15 cellular contexts compared by ENCODE assay signal in the genomic region with DNA sequence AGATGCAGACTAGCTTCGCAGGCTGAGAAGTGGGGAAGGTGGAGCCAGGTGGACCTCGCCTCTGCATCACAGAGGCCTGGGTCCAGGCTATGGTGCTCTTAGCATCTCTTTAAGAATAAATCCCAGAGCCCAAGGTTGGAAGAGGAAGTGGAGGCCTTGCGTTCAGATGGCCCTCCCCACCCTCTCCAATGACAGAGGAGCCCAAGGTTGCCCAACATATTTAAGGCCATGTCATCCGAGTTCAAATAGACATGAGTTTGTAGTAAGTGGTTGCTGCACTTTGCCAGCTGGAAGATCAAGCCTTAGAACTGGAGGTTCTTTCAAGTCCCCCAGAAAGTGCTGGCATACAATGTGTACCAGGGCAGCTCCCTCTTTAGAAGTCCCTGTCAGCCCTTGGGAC. TPM values are rescaled to one million over a fixed set of nuclear protein-coding genes. Genes with fewer than 3 reads are reported as not detected.
"Had no signal": no experiment of that assay in that cellular context is flagged by ENCODE, and none has a peak within 500 bp of the region (broad histone marks: within the 10 kb centered on the region; RNA-seq: fewer than 3 reads in every experiment).

No MANE protein-coding gene starts in this region.

- H3K4me3 Mint-ChIP-seq: activated naive CD4-positive, alpha-beta T cell treated with anti-CD3 and anti-CD28 coated beads, Interleukin-2, amount 10 ng/mL, durations not matched to agents 7 days and 5 days; activated T-helper 17 cell treated with anti-CD3 and anti-CD28 coated beads, Interleukin-2, amount 50 U/mL, for 72 hours; natural killer cell treated with Interleukin-12 subunit alpha and Interleukin-12 subunit beta and Interleukin-15 and Interleukin-18, amount 100 ng/mL, for 72 hours; WTC11 had no signal

- H3K36me3 ChIP-seq: ovary had no signal

- H3K27ac Mint-ChIP-seq: activated naive CD4-positive, alpha-beta T cell treated with anti-CD3 and anti-CD28 coated beads, Interleukin-2, amount 10 ng/mL, durations not matched to agents 7 days and 5 days; activated T-helper 17 cell treated with anti-CD3 and anti-CD28 coated beads, Interleukin-2, amount 50 U/mL, for 72 hours; natural killer cell treated with Interleukin-12 subunit alpha and Interleukin-12 subunit beta and Interleukin-15 and Interleukin-18, amount 100 ng/mL, for 72 hours; WTC11 had no signal

- H3K4me1 Mint-ChIP-seq: activated naive CD4-positive, alpha-beta T cell treated with anti-CD3 and anti-CD28 coated beads, Interleukin-2, amount 10 ng/mL, durations not matched to agents 7 days and 5 days; activated T-helper 17 cell treated with anti-CD3 and anti-CD28 coated beads, Interleukin-2, amount 50 U/mL, for 72 hours had no signal

- H3K27ac ChIP-seq: heart left ventricle, ovary, stomach, thoracic aorta had no signal

- H3K27me3 Mint-ChIP-seq: activated naive CD4-positive, alpha-beta T cell treated with anti-CD3 and anti-CD28 coated beads, Interleukin-2, amount 10 ng/mL, durations not matched to agents 7 days and 5 days; activated T-helper 17 cell treated with anti-CD3 and anti-CD28 coated beads, Interleukin-2, amount 50 U/mL, for 72 hours; natural killer cell treated with Interleukin-12 subunit alpha and Interleukin-12 subunit beta and Interleukin-15 and Interleukin-18, amount 100 ng/mL, for 72 hours had no signal

- H3K36me3 Mint-ChIP-seq: activated naive CD4-positive, alpha-beta T cell treated with anti-CD3 and anti-CD28 coated beads, Interleukin-2, amount 10 ng/mL, durations not matched to agents 7 days and 5 days; natural killer cell treated with Interleukin-12 subunit alpha and Interleukin-12 subunit beta and Interleukin-15 and Interleukin-18, amount 100 ng/mL, for 72 hours; WTC11 had no signal

- DNase-seq: activated CD4-positive, alpha-beta T cell treated with anti-CD3 and anti-CD28 coated beads for 48 hours; activated naive CD4-positive, alpha-beta T cell treated with anti-CD3 and anti-CD28 coated beads, Interleukin-2, amount 10 ng/mL, durations not matched to agents 7 days and 5 days; foreskin melanocyte; ovary; stimulated activated CD4-positive, alpha-beta T cell treated with anti-CD3 and anti-CD28 coated beads, Interleukin-4, amount 100 ng/mL, for 1 hour; stimulated activated CD8-positive, alpha-beta memory T cell treated with anti-CD3 and anti-CD28 coated beads, Interleukin-4, amount 100 ng/mL, for 48 hours; stomach had no signal

- H3K27me3 ChIP-seq: heart left ventricle, ovary, stomach had no signal

- H3K9me3 ChIP-seq: heart left ventricle, ovary, stomach, thoracic aorta had no signal

- H3K9me3 Mint-ChIP-seq: activated naive CD4-positive, alpha-beta T cell treated with anti-CD3 and anti-CD28 coated beads, Interleukin-2, amount 10 ng/mL, durations not matched to agents 7 days and 5 days; activated T-helper 17 cell treated with anti-CD3 and anti-CD28 coated beads, Interleukin-2, amount 50 U/mL, for 72 hours; natural killer cell treated with Interleukin-12 subunit alpha and Interleukin-12 subunit beta and Interleukin-15 and Interleukin-18, amount 100 ng/mL, for 72 hours; WTC11 had no signal

- H3K4me3 ChIP-seq: heart left ventricle, ovary, stomach, thoracic aorta had no signal

- ATAC-seq: activated T-helper 17 cell treated with anti-CD3 and anti-CD28 coated beads, Interleukin-2, amount 50 U/mL, for 72 hours; natural killer cell treated with Interleukin-12 subunit alpha and Interleukin-12 subunit beta and Interleukin-15 and Interleukin-18, amount 100 ng/mL, for 72 hours had no signal

RNA-seq across cellular contexts. Expression of a gene that starts 47.1 kb away (rescaled TPM):
- total RNA-seq: endothelial cell of umbilical vein; heart left ventricle; mucosa of gallbladder; natural killer cell treated with Interleukin-12 subunit alpha and Interleukin-12 subunit beta and Interleukin-15 and Interleukin-18, amount 100 ng/mL, for 72 hours; ovary; renal cortical epithelial cell; stomach; thoracic aorta; WTC11 had no signal
- polyA plus RNA-seq: endothelial cell of umbilical vein, heart left ventricle, ovary, stomach had no signal
